Comparison of ENCODE assay signal across 18 cellular contexts in the genomic region with DNA sequence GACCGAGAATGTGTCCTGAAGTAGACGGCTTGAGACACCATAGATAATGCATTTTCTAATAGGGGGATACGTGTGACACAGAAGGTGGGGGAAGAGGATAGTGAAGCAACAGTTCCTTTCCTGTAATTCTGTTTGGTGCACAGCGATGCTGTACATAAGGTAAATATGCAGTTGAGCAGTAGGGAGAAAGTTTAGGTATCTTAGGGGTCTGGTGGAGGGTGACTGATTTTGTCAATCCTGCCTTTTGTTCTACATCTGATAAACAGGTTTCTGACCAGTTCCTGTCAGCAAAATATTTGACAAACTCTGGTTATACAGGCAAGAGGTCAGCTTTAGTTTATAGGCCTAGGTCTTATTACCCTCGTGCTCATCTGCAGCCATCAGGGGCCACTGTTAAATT.
A peak's percentile ranks its signal among the peaks of the same experiment; 100 is the strongest.
DNase-seq lines count a peak whose midpoint lies in the region; ATAC-seq, FAIRE-seq and TF ChIP-seq lines count a peak whose summit lies in the region.
"Had no signal": no experiment of that assay in that cellular context is flagged by ENCODE, and none has a peak within 500 bp of the region (broad histone marks: within the 10 kb centered on the region; RNA-seq: fewer than 3 reads in every experiment).

No MANE protein-coding gene starts in this region.

- H3K36me3 ChIP-seq in HepG2 (replicated peaks in 1 of 2; ENCODE audit: control insufficient read depth in 1 of 2, insufficient read depth in 2 of 2, low read length in 2 of 2) (no peaks in the 10 kb centered on the region; a peak in 2 of 5 replicates), right lobe of liver (no peaks in the 10 kb centered on the region), PC-9 (ENCODE audit: low read depth) (no peaks in the 10 kb centered on the region), urinary bladder (ENCODE audit: insufficient read depth) (no peaks in the 10 kb centered on the region), Peyer's patch (no peaks in the 10 kb centered on the region)
- H3K36me3 ChIP-seq: SJSA1 had no signal

- POLR2A ChIA-PET in HepG2 (lab: Yijun Ruan, JAX), result no interaction called here
- POLR2A ChIA-PET in PC-9 (lab: Charles Lee; ENCODE audit: unreplicated experiment), result no interaction called here
- POLR2A ChIA-PET in HEK293T (lab: Yijun Ruan, JAX), result no interaction called here

- H3K9me2 ChIP-seq in PC-9 (ENCODE audit: insufficient read depth), result no peaks in the 10 kb centered on the region

- intact Hi-C loops in HepG2 (cut with micrococcal nuclease; ENCODE audit: unreplicated experiment) (loop anchor here (5.0 kb wide), 1 partner anchor 45 kb away; no protein-coding TSS in a partner anchor), right lobe of liver (cut with DNase I) (no loop called here), PC-9 (cut with micrococcal nuclease; ENCODE audit: unreplicated experiment) (no loop called here)

- in situ Hi-C loops in HepG2 (cut with HindIII; ENCODE audit: extremely low pct_ligation_motif_present, low pct_unique_long_range_greater_than_20kb), result loop anchor here (5.0 kb wide), 1 partner anchor 40 kb away; no protein-coding TSS in a partner anchor

- CTCF ChIA-PET in HepG2 (lab: Yijun Ruan, JAX; ENCODE audit: low intra/inter-chr PET ratio, low total read pairs) (interaction anchor here (1.1 kb wide), 1 partner anchor 43 kb away, joined by 3 read pairs; no protein-coding TSS in a partner anchor), PC-9 (lab: Charles Lee) (no interaction called here), HEK293T (lab: Yijun Ruan, JAX) (no interaction called here)

- peak overlapping the region; percentile 46 for H3K27ac ChIP-seq in HepG2 (ENCODE audit: extremely low read length, insufficient read depth, low read length)
- no peak overlapping the region for H3K27ac ChIP-seq in right lobe of liver
- H3K27ac ChIP-seq in PC-9, result peak overlapping the region; percentile 69
- H3K27ac ChIP-seq in urinary bladder (ENCODE audit: low read depth), result peak overlapping the region; percentile 51
- no peak overlapping the region for H3K27ac ChIP-seq in Peyer's patch
- H3K27ac ChIP-seq: HL-60, SJSA1 had no signal

- peak overlapping the region; percentile 41 for H3K27ac Mint-ChIP-seq in mesothelial cell of epicardium

- H3K4me1 Mint-ChIP-seq in mesothelial cell of epicardium, result peaks cover 40% of the 10 kb centered on the region

- H3F3A ChIP-seq in PC-9 (ENCODE audit: insufficient read depth, low read depth), result peaks cover 25% of the 10 kb centered on the region

- H4K20me1 ChIP-seq in HepG2 (ENCODE audit: insufficient read depth, low read length), result peaks cover 19% of the 10 kb centered on the region
- H4K20me1 ChIP-seq in PC-9 (ENCODE audit: insufficient read depth), result no peaks in the 10 kb centered on the region

- H3K79me2 ChIP-seq in HepG2 (ENCODE audit: insufficient read depth, low read length) (peaks cover 69% of the 10 kb centered on the region), PC-9 (ENCODE audit: low read depth) (peaks cover 77% of the 10 kb centered on the region)

- TF ChIP-seq POLR2A in HepG2 (IDR thresholded peaks at IDR 0.05; ENCODE audit: insufficient read depth in 1 of 2, low read depth in 2 of 2, low read length in 2 of 2), result no peak
- TF ChIP-seq POLR2A in right lobe of liver (IDR thresholded peaks at IDR 0.05), result no peak
- no peak for TF ChIP-seq POLR2A in Peyer's patch (IDR thresholded peaks at IDR 0.05)

- 10% methylated on average over 5 of the region's 5 CpGs for WGBS in HepG2 (ENCODE audit: low lambda C conversion rate)
- 82% methylated on average over 5 of the region's 5 CpGs for WGBS in right lobe of liver (ENCODE audit: insufficient coverage, low coverage, low lambda C conversion rate, missing lambda C conversion rate)
- 87% methylated on average over 5 of the region's 5 CpGs for WGBS in urinary bladder

- ATAC-seq in HepG2 (no peak; the same call in 2 of the 3 replicates), right lobe of liver (no peak)

- H3K4me2 ChIP-seq in HepG2 (ENCODE audit: low read depth, low read length) (peak overlapping the region; percentile 92), PC-9 (peak overlapping the region; percentile 99)

- peak overlapping the region; percentile 38 for H3K9ac ChIP-seq in HepG2 (ENCODE audit: insufficient read depth, low read depth, low read length)

- H3K36me3 Mint-ChIP-seq in mesothelial cell of epicardium, result peaks cover 1% of the 10 kb centered on the region

- H3K27me3 ChIP-seq in HepG2 (ENCODE audit: control insufficient read depth in 1 of 2, insufficient read depth in 2 of 2, low read length in 2 of 2) (no peaks in the 10 kb centered on the region; a peak in 1 of 5 replicates), right lobe of liver (no peaks in the 10 kb centered on the region), PC-9 (ENCODE audit: insufficient read depth, low read depth) (no peaks in the 10 kb centered on the region), Peyer's patch (no peaks in the 10 kb centered on the region)
- H3K27me3 ChIP-seq: SJSA1 had no signal

- DNase-seq in HepG2 (ENCODE audit: low spot score), result peak; percentile 56
- no peak for DNase-seq in right lobe of liver
- peak in 1 of 2 experiments; percentile 69 for DNase-seq in PC-9
- no peak for DNase-seq in mesothelial cell of epicardium (ENCODE audit: low spot score in 2 of 2, unreplicated experiment in 2 of 2)
- no peak for DNase-seq in HEK293T (ENCODE audit: extremely low spot score)
- DNase-seq in activated CD8-positive, alpha-beta memory T cell treated with anti-CD3 and anti-CD28 coated beads for 24 hours, result no peak
- no peak for DNase-seq in Peyer's patch
- DNase-seq: C1 segment of cervical spinal cord; DMS 273 treated with DMSO at 0.1 percent for 48 hours; H7; NCI-H1417; NCI-H187 treated with DMSO at 0.1 percent for 48 hours; NCI-H446 treated with DMSO at 0.1 percent for 48 hours; NK-92 treated with Interleukin-12 subunit alpha and Interleukin-12 subunit beta, amount 100 ng/mL, for 24 hours had no signal

- no peaks in the 10 kb centered on the region for H3K27me3 Mint-ChIP-seq in mesothelial cell of epicardium (ENCODE audit: low read depth)

- H2AFZ ChIP-seq in HepG2 (ENCODE audit: low read length) (no peak overlapping the region), PC-9 (no peak overlapping the region)

- TF ChIP-seq CTCF in HepG2 (CRISPR knock-in tag; IDR thresholded peaks at IDR 0.05), result no peak
- TF ChIP-seq CTCF in right lobe of liver (IDR thresholded peaks at IDR 0.05), result no peak
- TF ChIP-seq CTCF in PC-9 (conservative IDR thresholded peaks at IDR 0.05), result no peak
- no peak for TF ChIP-seq CTCF in mesothelial cell of epicardium (IDR thresholded peaks at IDR 0.05; ENCODE audit: unreplicated experiment)
- no peak for TF ChIP-seq CTCF in Peyer's patch (IDR thresholded peaks at IDR 0.05)

- H3K4me3 ChIP-seq in HepG2 (replicated peaks in 1 of 3; ENCODE audit: insufficient read depth in 1 of 3, low read depth in 2 of 3, low read length in 3 of 3), result peak overlapping the region; percentile 36 to 81 (median 65); a peak in 4 of 6 replicates
- H3K4me3 ChIP-seq in right lobe of liver, result no peak overlapping the region
- peak overlapping the region; percentile 72; the same call in 1 of the 2 replicates for H3K4me3 ChIP-seq in PC-9
- H3K4me3 ChIP-seq in urinary bladder (ENCODE audit: low read depth, low read length), result no peak overlapping the region
- peak overlapping the region in 1 of 4 donors; percentile 47 for H3K4me3 ChIP-seq in Peyer's patch
- H3K4me3 ChIP-seq: SJSA1 had no signal

- H3K9me3 ChIP-seq in HepG2 (ENCODE audit: low read length) (no peaks in the 10 kb centered on the region), right lobe of liver (no peaks in the 10 kb centered on the region), PC-9 (ENCODE audit: insufficient read depth, low read depth) (no peaks in the 10 kb centered on the region), Peyer's patch (no peaks in the 10 kb centered on the region)
- H3K9me3 ChIP-seq: SJSA1 had no signal

- H3K9me3 Mint-ChIP-seq in mesothelial cell of epicardium, result no peaks in the 10 kb centered on the region

- no peak for TF ChIP-seq EP300 in HepG2 (IDR thresholded peaks at IDR 0.05; ENCODE audit: low read depth in 2 of 2, low read length in 2 of 2)
- no peak for TF ChIP-seq EP300 in HepG2 (CRISPR knock-in tag; IDR thresholded peaks at IDR 0.05; ENCODE audit: borderline replicate concordance)

- H3K4me3 Mint-ChIP-seq in mesothelial cell of epicardium, result no peak overlapping the region

- H3K4me1 ChIP-seq in HepG2 (ENCODE audit: insufficient read depth, low read length), result peaks cover 79% of the 10 kb centered on the region
- peaks cover 0 to 13% (median 2%) of the 10 kb centered on the region in 4 donors for H3K4me1 ChIP-seq in right lobe of liver
- H3K4me1 ChIP-seq in PC-9 (replicated peaks; ENCODE audit: insufficient read depth), result peaks cover 79% of the 10 kb centered on the region
- H3K4me1 ChIP-seq in urinary bladder (ENCODE audit: insufficient read depth), result peaks cover 1% of the 10 kb centered on the region
- H3K4me1 ChIP-seq in Peyer's patch, result peaks cover 0 to 55% (median 4%) of the 10 kb centered on the region in 4 donors

- peak; percentile 4 for FAIRE-seq in HepG2 (lab: Jason Lieb, UNC)
- FAIRE-seq: HTR-8/SVneo had no signal

- BruUV-seq in HepG2 (replicated peaks; lab: Mats Ljungman, UMichigan) (no TSS peak), PC-9 (replicated peaks; lab: Mats Ljungman, UMichigan) (no TSS peak)

- no peak for TF ChIP-seq RAD21 in HepG2 (CRISPR knock-in tag; IDR thresholded peaks at IDR 0.05)

TF ChIP-seq in HEK293T, 16 proteins besides CTCF, POLR2A, EP300 and RAD21:
- no peak for TF ChIP-seq ELF4 (IDR thresholded peaks at IDR 0.05)
- TF ChIP-seq LEF1 (IDR thresholded peaks at IDR 0.05; ENCODE audit: borderline replicate concordance), result no peak
- TF ChIP-seq, protein P1, sequence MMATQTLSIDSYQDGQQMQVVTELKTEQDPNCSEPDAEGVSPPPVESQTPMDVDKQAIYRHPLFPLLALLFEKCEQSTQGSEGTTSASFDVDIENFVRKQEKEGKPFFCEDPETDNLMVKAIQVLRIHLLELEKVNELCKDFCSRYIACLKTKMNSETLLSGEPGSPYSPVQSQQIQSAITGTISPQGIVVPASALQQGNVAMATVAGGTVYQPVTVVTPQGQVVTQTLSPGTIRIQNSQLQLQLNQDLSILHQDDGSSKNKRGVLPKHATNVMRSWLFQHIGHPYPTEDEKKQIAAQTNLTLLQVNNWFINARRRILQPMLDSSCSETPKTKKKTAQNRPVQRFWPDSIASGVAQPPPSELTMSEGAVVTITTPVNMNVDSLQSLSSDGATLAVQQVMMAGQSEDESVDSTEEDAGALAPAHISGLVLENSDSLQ (IDR thresholded peaks at IDR 0.05), result no peak
- no peak for TF ChIP-seq HDGF (IDR thresholded peaks at IDR 0.05; ENCODE audit: borderline replicate concordance)
- TF ChIP-seq SUZ12 (IDR thresholded peaks at IDR 0.05), result no peak
- no peak for TF ChIP-seq ARNT (IDR thresholded peaks at IDR 0.05)
- no peak for TF ChIP-seq TARDBP (IDR thresholded peaks at IDR 0.05)
- TF ChIP-seq CTBP1 (IDR thresholded peaks at IDR 0.05; ENCODE audit: borderline replicate concordance), result no peak

Comparison
In these comparisons a context has a peak if more than half of its experiments do, and no peak if none do; other contexts are left out.
1. H3K27ac ChIP-seq: peak in HepG2 (single experiment), PC-9 (single experiment) and urinary bladder (single experiment); none in right lobe of liver (0 of 3) and Peyer's patch (0 of 4).
2. H3K4me3 ChIP-seq: peak in HepG2 (3 of 3) and PC-9 (single experiment); none in right lobe of liver (0 of 3) and urinary bladder (single experiment).